In genomic region chr1:14282583-14283186, GRCh38 we compare ENCODE assay signal across 19 cellular contexts.
DNase-seq lines count a peak whose midpoint lies in the region; ATAC-seq and TF ChIP-seq lines count a peak whose summit lies in the region.
"Had no signal": no experiment of that assay in that cellular context is flagged by ENCODE, and none has a peak within 500 bp of the region (broad histone marks: within the 10 kb centered on the region; RNA-seq: fewer than 3 reads in every experiment).

No MANE protein-coding gene starts in this region.

- no peak overlapping the region for H2BK120ac ChIP-seq in neuronal stem cell (ENCODE audit: low read depth, low read length)

- no peak overlapping the region for H2BK15ac ChIP-seq in neuronal stem cell (ENCODE audit: low read length)

- peaks cover 13% of the 10 kb centered on the region for H3K4me1 Mint-ChIP-seq in GM23338
- H3K4me1 Mint-ChIP-seq: activated naive CD8-positive, alpha-beta T cell treated with anti-CD3 and anti-CD28 coated beads, Interleukin-2, amount 10 ng/mL, durations not matched to agents 7 days and 5 days; central memory CD8-positive, alpha-beta T cell had no signal

- H3K79me2 ChIP-seq in GM23338 (replicated peaks; ENCODE audit: insufficient read depth) (no peaks in the 10 kb centered on the region), OCI-LY7 (ENCODE audit: insufficient read depth, low read depth, low read length) (no peaks in the 10 kb centered on the region), fibroblast of lung (ENCODE audit: control insufficient read depth, insufficient read depth, low read length) (no peaks in the 10 kb centered on the region)

- no peak overlapping the region for H3K18ac ChIP-seq in neuronal stem cell (ENCODE audit: low read length)

- WGBS in neuronal stem cell (ENCODE audit: extremely low coverage in 2 of 2, insufficient read length in 2 of 2, insufficient replicate concordance in 1 of 2), 2 donors = no CpG with 5 or more reads among the region's 9 CpGs

- no peak overlapping the region for H2BK12ac ChIP-seq in neuronal stem cell (ENCODE audit: low read length)

- H3K4me1 ChIP-seq in GM23338 (ENCODE audit: insufficient read depth) = peaks cover 10% of the 10 kb centered on the region; the same call in 1 of the 2 replicates
- H3K4me1 ChIP-seq in OCI-LY7 (ENCODE audit: insufficient read depth, low read length, poor library complexity, severe bottlenecking) = peaks cover 18% of the 10 kb centered on the region
- H3K4me1 ChIP-seq in fibroblast of lung (ENCODE audit: control insufficient read depth, extremely low read depth, insufficient read depth, low read length) = no peaks in the 10 kb centered on the region
- peaks cover 8% of the 10 kb centered on the region in 2 donors for H3K4me1 ChIP-seq in neuronal stem cell (ENCODE audit: control insufficient read depth in 2 of 2, insufficient read depth in 1 of 2, low read depth in 1 of 2, low read length in 2 of 2)
- H3K4me1 ChIP-seq: gastrocnemius medialis, testis had no signal

- no peak overlapping the region for H4K8ac ChIP-seq in neuronal stem cell (ENCODE audit: low read depth, low read length)

- H3K9me2 ChIP-seq in GM23338 (ENCODE audit: insufficient read depth) (no peaks in the 10 kb centered on the region; the same call in 1 of the 2 replicates), OCI-LY7 (ENCODE audit: insufficient read depth, low read length) (no peaks in the 10 kb centered on the region)

- H2AFZ ChIP-seq in GM23338 = peak overlapping the region; percentile 79; the same call in 1 of the 2 replicates
- peak overlapping the region; percentile 33; the same call in 1 of the 2 replicates for H2AFZ ChIP-seq in OCI-LY7 (ENCODE audit: low read length)
- no peak overlapping the region for H2AFZ ChIP-seq in fibroblast of lung (ENCODE audit: low read length)
- peak overlapping the region; percentile 23 for H2AFZ ChIP-seq in neuronal stem cell (ENCODE audit: low read length)

- H3K9ac ChIP-seq in fibroblast of lung (ENCODE audit: insufficient read depth, low read length) = no peak overlapping the region
- no peak overlapping the region for H3K9ac ChIP-seq in neuronal stem cell (ENCODE audit: low read depth, low read length, poor library complexity)

- no peak overlapping the region for H3K4me3 ChIP-seq in GM23338
- no peak overlapping the region for H3K4me3 ChIP-seq in OCI-LY7 (ENCODE audit: low read depth, low read length, poor library complexity, severe bottlenecking)
- H3K4me3 ChIP-seq in fibroblast of lung (replicated peaks in 1 of 4; ENCODE audit: control extremely low read depth in 1 of 4, insufficient read depth in 1 of 4, low read depth in 3 of 4, low read length in 4 of 4) = no peak overlapping the region
- no peak overlapping the region for H3K4me3 ChIP-seq in neuronal stem cell (ENCODE audit: low read length in 2 of 2)
- H3K4me3 ChIP-seq: gastrocnemius medialis, testis had no signal

- H2AK5ac ChIP-seq in neuronal stem cell (ENCODE audit: low read depth, low read length) = no peak overlapping the region

- no peak overlapping the region for H3K27ac Mint-ChIP-seq in GM23338
- H3K27ac Mint-ChIP-seq: activated naive CD8-positive, alpha-beta T cell treated with anti-CD3 and anti-CD28 coated beads, Interleukin-2, amount 10 ng/mL, durations not matched to agents 7 days and 5 days; activated T-cell treated with anti-CD3 and anti-CD28 coated beads, Interleukin-2, amount 50 U/mL, for 24 hours; HFFc6 had no signal

- H4K91ac ChIP-seq in neuronal stem cell (ENCODE audit: low read depth, low read length, poor library complexity) = no peak overlapping the region

- H3K36me3 Mint-ChIP-seq in GM23338 (ENCODE audit: low read depth) = no peaks in the 10 kb centered on the region; the same call in 2 of the 3 replicates
- H3K36me3 Mint-ChIP-seq: activated naive CD8-positive, alpha-beta T cell treated with anti-CD3 and anti-CD28 coated beads, Interleukin-2, amount 10 ng/mL, durations not matched to agents 7 days and 5 days had no signal

- no peak overlapping the region for H3K4ac ChIP-seq in neuronal stem cell (ENCODE audit: low read length)

- H3K27me3 Mint-ChIP-seq in GM23338 (ENCODE audit: insufficient read depth, low read depth, poor library complexity) = no peaks in the 10 kb centered on the region
- H3K27me3 Mint-ChIP-seq: activated naive CD8-positive, alpha-beta T cell treated with anti-CD3 and anti-CD28 coated beads, Interleukin-2, amount 10 ng/mL, durations not matched to agents 7 days and 5 days; central memory CD8-positive, alpha-beta T cell had no signal

- no peaks in the 10 kb centered on the region for H3F3A ChIP-seq in GM23338 (replicated peaks; ENCODE audit: low read depth)

- intact Hi-C loops in OCI-LY7 (cut with micrococcal nuclease; ENCODE audit: unreplicated experiment) = no loop called here
- intact Hi-C loops in left colon (cut with DNase I, micrococcal nuclease) = no loop called here

- no peak overlapping the region for H2BK5ac ChIP-seq in neuronal stem cell (ENCODE audit: low read length)

- H3K36me3 ChIP-seq in GM23338 (ENCODE audit: insufficient read depth) (no peaks in the 10 kb centered on the region), OCI-LY7 (ENCODE audit: insufficient read depth, low read length) (no peaks in the 10 kb centered on the region), fibroblast of lung (ENCODE audit: control insufficient read depth, insufficient read depth, low read length) (no peaks in the 10 kb centered on the region), neuronal stem cell (replicated peaks in 1 of 2; ENCODE audit: control insufficient read depth in 2 of 2, insufficient read depth in 2 of 2, low read length in 2 of 2) (no peaks in the 10 kb centered on the region)
- H3K36me3 ChIP-seq: gastrocnemius medialis had no signal

- H3K14ac ChIP-seq in neuronal stem cell (ENCODE audit: low read length) = no peak overlapping the region

- TF ChIP-seq CTCF in GM23338 (conservative IDR thresholded peaks at IDR 0.05; ENCODE audit: low read depth in 2 of 2) = no peak
- TF ChIP-seq CTCF in OCI-LY7 (conservative IDR thresholded peaks at IDR 0.05; ENCODE audit: low read length) = no peak
- no peak for TF ChIP-seq CTCF in fibroblast of lung (conservative IDR thresholded peaks at IDR 0.05 in 1 of 2, IDR thresholded peaks at IDR 0.05 in 1 of 2; ENCODE audit: low read depth in 1 of 2, low read length in 2 of 2)

- CTCF ChIA-PET in OCI-LY7 (lab: Charles Lee; ENCODE audit: unreplicated experiment) = no interaction called here

- H3K79me1 ChIP-seq in neuronal stem cell (ENCODE audit: low read depth, low read length) = no peaks in the 10 kb centered on the region

- H3K27me3 ChIP-seq in GM23338 (ENCODE audit: insufficient read depth) (no peaks in the 10 kb centered on the region), fibroblast of lung (ENCODE audit: control insufficient read depth, insufficient read depth, low read length) (no peaks in the 10 kb centered on the region), neuronal stem cell (ENCODE audit: control insufficient read depth in 3 of 3, insufficient read depth in 3 of 3, low read depth in 1 of 3, low read length in 3 of 3) (peaks cover 0 to 13% (median 0%) of the 10 kb centered on the region in 3 experiments)
- H3K27me3 ChIP-seq: gastrocnemius medialis, testis had no signal

- peak; percentile 92 for ATAC-seq in GM23338
- no peak for ATAC-seq in left colon
- ATAC-seq in GM21737 (IDR thresholded peaks at IDR 0.05; ENCODE audit: unreplicated experiment) = no peak
- no peak for ATAC-seq in GM18907 (IDR thresholded peaks at IDR 0.05; ENCODE audit: unreplicated experiment)
- ATAC-seq: gastrocnemius medialis had no signal

- no peaks in the 10 kb centered on the region for H4K20me1 ChIP-seq in GM23338 (replicated peaks; ENCODE audit: insufficient read depth)
- no peaks in the 10 kb centered on the region for H4K20me1 ChIP-seq in OCI-LY7 (ENCODE audit: insufficient read depth, low read length)
- H4K20me1 ChIP-seq in fibroblast of lung (ENCODE audit: control insufficient read depth, extremely low read depth, insufficient read depth, low read length) = no peaks in the 10 kb centered on the region

- DNase-seq in GM23338 (ENCODE audit: low spot score) (peak; percentile 37), OCI-LY7 (ENCODE audit: low spot score) (no peak), fibroblast of lung (ENCODE audit: low read depth in 2 of 2) (peak in 1 of 2 donors; percentile 84), neuronal stem cell (ENCODE audit: low spot score) (no peak), left colon (no peak), DMS153 (lab: John Stamatoyannopoulos, UW) (no peak)
- DNase-seq: activated naive CD8-positive, alpha-beta T cell treated with anti-CD3 and anti-CD28 coated beads, Interleukin-2, amount 10 ng/mL, durations not matched to agents 7 days and 5 days; activated T-cell treated with anti-CD3 and anti-CD28 coated beads, Interleukin-2, amount 50 U/mL, for 24 hours; gastrocnemius medialis; HFFc6; midbrain; NCI-H774; nucleus accumbens; stimulated activated CD4-positive, alpha-beta T cell treated with anti-CD3 and anti-CD28 coated beads, Interleukin-4, amount 100 ng/mL, for 24 hours; stimulated activated CD8-positive, alpha-beta memory T cell treated with anti-CD3 and anti-CD28 coated beads, Interleukin-4, amount 100 ng/mL, for 48 hours; testis had no signal

- H3K27ac ChIP-seq in GM23338 (ENCODE audit: low read depth) (no peak overlapping the region), OCI-LY7 (ENCODE audit: low read depth, low read length, poor library complexity, severe bottlenecking) (no peak overlapping the region), fibroblast of lung (ENCODE audit: insufficient read depth, low read length) (no peak overlapping the region), neuronal stem cell (replicated peaks; ENCODE audit: low read length) (no peak overlapping the region)
- H3K27ac ChIP-seq: gastrocnemius medialis, testis had no signal

- 0 out of 2 replicates have a peak overlapping the region, but pooled peaks have one; percentile 27 for H3K4me2 ChIP-seq in GM23338
- no peak overlapping the region for H3K4me2 ChIP-seq in OCI-LY7 (ENCODE audit: low read length)
- H3K4me2 ChIP-seq in fibroblast of lung (ENCODE audit: extremely low read depth, insufficient read depth, low read length) = peak overlapping the region; percentile 35
- H3K4me2 ChIP-seq in neuronal stem cell (ENCODE audit: insufficient read depth, low read length, poor library complexity, severe bottlenecking) = no peak overlapping the region

- POLR2A ChIA-PET in OCI-LY7 (lab: Charles Lee) = no interaction called here

- H3K9me3 ChIP-seq in OCI-LY7 (ENCODE audit: low read length) = peaks cover 12% of the 10 kb centered on the region; the same call in 1 of the 2 replicates
- no peaks in the 10 kb centered on the region for H3K9me3 ChIP-seq in fibroblast of lung (ENCODE audit: control insufficient read depth, insufficient read depth, low read depth, low read length)
- peaks cover 0 to 2% of the 10 kb centered on the region in 2 donors for H3K9me3 ChIP-seq in neuronal stem cell (replicated peaks in 1 of 2; ENCODE audit: control insufficient read depth in 2 of 2, insufficient read depth in 1 of 2, low read depth in 1 of 2, low read length in 2 of 2)
- H3K9me3 ChIP-seq: gastrocnemius medialis, testis had no signal

- no peaks in the 10 kb centered on the region for H3K9me3 Mint-ChIP-seq in GM23338
- H3K9me3 Mint-ChIP-seq: activated T-cell treated with anti-CD3 and anti-CD28 coated beads, Interleukin-2, amount 50 U/mL, for 24 hours; central memory CD8-positive, alpha-beta T cell had no signal

- no peak overlapping the region for H3K4me3 Mint-ChIP-seq in GM23338
- H3K4me3 Mint-ChIP-seq: activated naive CD8-positive, alpha-beta T cell treated with anti-CD3 and anti-CD28 coated beads, Interleukin-2, amount 10 ng/mL, durations not matched to agents 7 days and 5 days; activated T-cell treated with anti-CD3 and anti-CD28 coated beads, Interleukin-2, amount 50 U/mL, for 24 hours; central memory CD8-positive, alpha-beta T cell; HFFc6 had no signal

- BruUV-seq in OCI-LY7 (replicated peaks; lab: Mats Ljungman, UMichigan) = no TSS peak

- no peak overlapping the region for H3K23ac ChIP-seq in neuronal stem cell (ENCODE audit: low read depth, low read length, poor library complexity)

Comparison
In these comparisons a context has a peak if more than half of its experiments do, and no peak if none do; other contexts are left out.
1. H3K4me2 ChIP-seq: peak in GM23338 (single experiment) and fibroblast of lung (single experiment); none in OCI-LY7 (single experiment) and neuronal stem cell (single experiment).